In the genomic region with DNA sequence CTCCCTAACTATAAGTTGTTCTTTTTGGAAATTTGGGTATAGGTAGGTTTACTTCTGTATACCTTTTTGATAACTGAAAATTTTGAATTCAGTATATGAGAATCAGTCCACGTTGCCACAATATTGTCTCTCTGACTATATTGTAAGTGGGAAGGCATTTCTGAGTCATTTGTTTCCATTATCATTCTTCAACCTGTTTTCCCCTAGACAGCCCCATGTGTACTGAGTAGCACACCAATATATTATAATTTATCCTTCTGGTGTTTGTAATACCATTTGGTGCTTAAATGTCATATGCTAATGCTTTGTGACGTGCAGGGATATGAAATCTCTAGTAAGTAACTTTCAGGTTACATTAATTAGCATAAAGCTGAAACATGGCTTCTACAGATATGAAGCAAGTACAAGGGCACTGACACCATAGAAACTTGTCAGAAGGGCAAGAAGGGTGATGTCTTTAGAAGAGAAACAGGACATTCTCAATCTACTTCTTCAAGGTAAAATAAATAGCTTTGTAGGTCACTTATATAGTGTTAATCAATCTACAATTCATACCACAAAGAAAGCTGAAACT, we compare ENCODE assay signal across 1 cellular context.
TF ChIP-seq lines count a peak whose summit lies in the region.

No MANE protein-coding gene starts in this region.

TF ChIP-seq in GM12878, 131 proteins besides CTCF, POLR2A, EP300 and RAD21 (continued from another document):
- TF ChIP-seq, protein P1, sequence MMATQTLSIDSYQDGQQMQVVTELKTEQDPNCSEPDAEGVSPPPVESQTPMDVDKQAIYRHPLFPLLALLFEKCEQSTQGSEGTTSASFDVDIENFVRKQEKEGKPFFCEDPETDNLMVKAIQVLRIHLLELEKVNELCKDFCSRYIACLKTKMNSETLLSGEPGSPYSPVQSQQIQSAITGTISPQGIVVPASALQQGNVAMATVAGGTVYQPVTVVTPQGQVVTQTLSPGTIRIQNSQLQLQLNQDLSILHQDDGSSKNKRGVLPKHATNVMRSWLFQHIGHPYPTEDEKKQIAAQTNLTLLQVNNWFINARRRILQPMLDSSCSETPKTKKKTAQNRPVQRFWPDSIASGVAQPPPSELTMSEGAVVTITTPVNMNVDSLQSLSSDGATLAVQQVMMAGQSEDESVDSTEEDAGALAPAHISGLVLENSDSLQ (IDR thresholded peaks at IDR 0.05) = no peak
